ENCODE assay signal across 8 cellular contexts in genomic region chr19:3505598-3506383, GRCh38.
A peak's percentile ranks its signal among the peaks of the same experiment; 100 is the strongest.
DNase-seq lines count a peak whose midpoint lies in the region; ATAC-seq lines count a peak whose summit lies in the region.

Gene FZR1 (plus strand): TSS chr19:3506311. CDS start chr19:3522990, 16,679 bp downstream.

- peaks cover 52% of the 10 kb centered on the region for H3K4me1 Mint-ChIP-seq in central memory CD8-positive, alpha-beta T cell

- peaks cover 23% of the 10 kb centered on the region for H3K36me3 Mint-ChIP-seq in central memory CD8-positive, alpha-beta T cell (ENCODE audit: insufficient read depth)

- peak; percentile 85 for ATAC-seq in GM19023 (IDR thresholded peaks at IDR 0.05; ENCODE audit: unreplicated experiment)
- ATAC-seq in HG03280 (IDR thresholded peaks at IDR 0.05; ENCODE audit: unreplicated experiment): peak; percentile 90
- ATAC-seq in central memory CD8-positive, alpha-beta T cell (replicated peaks; ENCODE audit: extremely low read depth, poor library complexity, severe bottlenecking): peak; percentile 90

- peak; percentile 100 for DNase-seq in AG08396 (ENCODE audit: low spot score)
- peak; percentile 97 for DNase-seq in NCI-H345 treated with DMSO at 0.1 percent for 48 hours (lab: John Stamatoyannopoulos, UW; ENCODE audit: unreplicated experiment)
- peak; percentile 100 for DNase-seq in activated CD4-positive, CD25-positive, alpha-beta regulatory T cell treated with anti-CD3 and anti-CD28 coated beads, Interleukin-2, amount 50 U/mL, for 16 hours (ENCODE audit: low read depth, low spot score)
- DNase-seq in central memory CD8-positive, alpha-beta T cell (ENCODE audit: low spot score in 2 of 2): peak; percentile 97 to 100
- DNase-seq in islet precursor cell: peak; percentile 99
- peak; percentile 98 to 99 (median 99) for DNase-seq in stimulated activated CD4-positive, alpha-beta T cell treated with anti-CD3 and anti-CD28 coated beads, Interleukin-12 subunit alpha, Interleukin-12 subunit beta, amount 100 ng/mL, for 48 hours (ENCODE audit: low read depth in 2 of 3, low spot score in 1 of 3)

- no peaks in the 10 kb centered on the region for H3K27me3 Mint-ChIP-seq in central memory CD8-positive, alpha-beta T cell

- peak within 1 kb of the TSS; percentile 92 for H3K4me3 Mint-ChIP-seq in central memory CD8-positive, alpha-beta T cell

- H3K9me3 Mint-ChIP-seq in central memory CD8-positive, alpha-beta T cell: no peaks in the 10 kb centered on the region

- peak within 1 kb of the TSS; percentile 98 for H3K27ac Mint-ChIP-seq in central memory CD8-positive, alpha-beta T cell (ENCODE audit: low read depth)

Comparison
In these comparisons a context has a peak if more than half of its experiments do, and no peak if none do; other contexts are left out.
1. Peak in every context shown above with its lines: DNase-seq and ATAC-seq.